In genomic region chr20:24779166-24779565, GRCh38 we compare ENCODE assay signal across 25 cellular contexts.
DNase-seq lines count a peak whose midpoint lies in the region; ATAC-seq and TF ChIP-seq lines count a peak whose summit lies in the region.
"Had no signal": no experiment of that assay in that cellular context is flagged by ENCODE, and none has a peak within 500 bp of the region (broad histone marks: within the 10 kb centered on the region; RNA-seq: fewer than 3 reads in every experiment).

No MANE protein-coding gene starts in this region.

- H4K8ac ChIP-seq in H9 (replicated peaks; ENCODE audit: insufficient read length, low read depth, low read length): no peak overlapping the region

- ATAC-seq in sciatic nerve: no peak
- ATAC-seq: activated CD4-positive, CD25-positive, alpha-beta regulatory T cell treated with anti-CD3 and anti-CD28 coated beads, Interleukin-2, amount 50 U/mL, for 24 hours; left lobe of liver; psoas muscle; stimulated activated memory B cell treated with anti-CD40 and anti-IgM and Interleukin-4, amounts not matched to agents 10 μg/mL and 1 μg/mL and 100 μg/mL, for 72 hours; T-cell had no signal

- H3K79me1 ChIP-seq in H9 (ENCODE audit: insufficient read depth, low read depth, low read length, poor library complexity, severe bottlenecking): no peaks in the 10 kb centered on the region

- no peaks in the 10 kb centered on the region for H4K20me1 ChIP-seq in BLaER1 treated with 17β-estradiol and CSF1 and Interleukin-3, amounts not matched to agents 10 nM and 100 nM
- H4K20me1 ChIP-seq in H9 (ENCODE audit: control insufficient read depth, insufficient read depth, insufficient read length): no peaks in the 10 kb centered on the region

- no peak overlapping the region for H2AK5ac ChIP-seq in H9 (ENCODE audit: insufficient read length, low read length)

- POLR2A ChIA-PET in activated CD4-positive, alpha-beta memory T cell treated with anti-CD3 and anti-CD28 coated beads for 36 hours (lab: Charles Lee): no interaction called here

- no CpG with 5 or more reads among the region's 5 CpGs for WGBS in H9 (ENCODE audit: extremely low coverage, insufficient read length, low lambda C conversion rate)

- peaks cover 6 to 7% of the 10 kb centered on the region in 2 experiments; a peak in 3 of 4 replicates for H3K4me1 Mint-ChIP-seq in H9
- H3K4me1 Mint-ChIP-seq in activated CD4-positive, alpha-beta memory T cell treated with anti-CD3 and anti-CD28 coated beads for 36 hours (ENCODE audit: low read depth): peaks cover under 1% of the 10 kb centered on the region
- H3K4me1 Mint-ChIP-seq: CD4-positive, CD25-positive, alpha-beta regulatory T cell; T-cell had no signal

- H2BK15ac ChIP-seq in H9 (ENCODE audit: low read depth, low read length): no peak overlapping the region

- no peak overlapping the region for H2BK5ac ChIP-seq in H9 (ENCODE audit: insufficient read length, low read length)

- CTCF ChIA-PET in activated CD4-positive, alpha-beta memory T cell treated with anti-CD3 and anti-CD28 coated beads for 36 hours (lab: Charles Lee): no interaction called here

- peaks cover 9 to 13% of the 10 kb centered on the region in 2 experiments; a peak in 3 of 5 replicates for H3K9me3 Mint-ChIP-seq in H9
- peaks cover 7% of the 10 kb centered on the region for H3K9me3 Mint-ChIP-seq in activated CD4-positive, alpha-beta memory T cell treated with anti-CD3 and anti-CD28 coated beads for 36 hours

- H3K18ac ChIP-seq in H9 (ENCODE audit: insufficient read length, low read depth, low read length): no peak overlapping the region

- H3K4me3 Mint-ChIP-seq in H9: no peak overlapping the region
- H3K4me3 Mint-ChIP-seq in activated CD4-positive, alpha-beta memory T cell treated with anti-CD3 and anti-CD28 coated beads for 36 hours: no peak overlapping the region
- H3K4me3 Mint-ChIP-seq: brain; CD4-positive, CD25-positive, alpha-beta regulatory T cell; IgD-negative memory B cell; naive B cell; stimulated activated memory B cell treated with anti-CD40 and anti-IgM and Interleukin-4, amounts not matched to agents 10 μg/mL and 1 μg/mL and 100 μg/mL, for 72 hours; T-cell had no signal

- peak overlapping the region in 10 of 11 experiments; percentile 21 to 94 (median 84); a peak in 19 of 22 replicates for H3K4me2 ChIP-seq in BLaER1 treated with 17β-estradiol and CSF1 and Interleukin-3, amounts not matched to agents 10 nM and 100 nM
- no peak overlapping the region for H3K4me2 ChIP-seq in H9 (ENCODE audit: insufficient read depth, insufficient read length, low read length)

- H3K23ac ChIP-seq in H9 (ENCODE audit: insufficient read length, low read depth, low read length): no peak overlapping the region

- no peak overlapping the region for H2BK120ac ChIP-seq in H9 (ENCODE audit: low read depth, low read length, poor library complexity, severe bottlenecking)

- no peaks in the 10 kb centered on the region; the same call in 1 of the 2 replicates for H3K27me3 Mint-ChIP-seq in H9 (ENCODE audit: low read depth)
- H3K27me3 Mint-ChIP-seq in activated CD4-positive, alpha-beta memory T cell treated with anti-CD3 and anti-CD28 coated beads for 36 hours: peaks cover 18% of the 10 kb centered on the region
- H3K27me3 Mint-ChIP-seq: IgD-negative memory B cell; stimulated activated memory B cell treated with anti-CD40 and anti-IgM and Interleukin-4, amounts not matched to agents 10 μg/mL and 1 μg/mL and 100 μg/mL, for 72 hours had no signal

- H2BK12ac ChIP-seq in H9 (ENCODE audit: insufficient read length, low read depth, low read length): no peak overlapping the region

- H2BK20ac ChIP-seq in H9 (ENCODE audit: low read depth, low read length, poor library complexity, severe bottlenecking): no peak overlapping the region

- H3K4ac ChIP-seq in H9 (ENCODE audit: low read depth, low read length): no peak overlapping the region

- H3K36me3 Mint-ChIP-seq in H9 (ENCODE audit: insufficient read depth in 1 of 3, low read depth in 3 of 3): peaks cover 0 to 10% (median 4%) of the 10 kb centered on the region in 3 experiments; a peak in 3 of 7 replicates
- no peaks in the 10 kb centered on the region for H3K36me3 Mint-ChIP-seq in activated CD4-positive, alpha-beta memory T cell treated with anti-CD3 and anti-CD28 coated beads for 36 hours
- H3K36me3 Mint-ChIP-seq: brain; CD4-positive, CD25-positive, alpha-beta regulatory T cell; T-cell had no signal

- no peak overlapping the region for H2AFZ ChIP-seq in H9 (ENCODE audit: low read length)

- H3K14ac ChIP-seq in H9 (ENCODE audit: insufficient read depth, low read length): no peak overlapping the region; the same call in 1 of the 2 replicates

- TF ChIP-seq CTCF in H9 (conservative IDR thresholded peaks at IDR 0.05) (no peak), VCaP (conservative IDR thresholded peaks at IDR 0.05) (no peak)

- peaks cover 10 to 28% (median 20%) of the 10 kb centered on the region in 11 experiments; a peak in 21 of 22 replicates for H3K9me3 ChIP-seq in BLaER1 treated with 17β-estradiol and CSF1 and Interleukin-3, amounts not matched to agents 10 nM and 100 nM (replicated peaks in 1 of 11)
- no peaks in the 10 kb centered on the region for H3K9me3 ChIP-seq in H9 (ENCODE audit: control insufficient read depth, low read depth, low read length)
- H3K9me3 ChIP-seq: MG63, psoas muscle, uterus had no signal

- no peak overlapping the region for H4K91ac ChIP-seq in H9 (ENCODE audit: insufficient read length, low read depth, low read length)

- peak overlapping the region in 2 of 11 experiments; percentile 7 to 46; a peak in 3 of 22 replicates for H3K27ac ChIP-seq in BLaER1 treated with 17β-estradiol and CSF1 and Interleukin-3, amounts not matched to agents 10 nM and 100 nM
- H3K27ac ChIP-seq in H9 (ENCODE audit: insufficient read length, low read depth, low read length) (no peak overlapping the region), VCaP (peak overlapping the region; percentile 22)
- H3K27ac ChIP-seq: psoas muscle, uterus had no signal

- H3K27me3 ChIP-seq in BLaER1 treated with 17β-estradiol and CSF1 and Interleukin-3, amounts not matched to agents 10 nM and 100 nM: peaks cover 0 to 20% (median 0%) of the 10 kb centered on the region in 11 experiments; a peak in 5 of 22 replicates
- H3K27me3 ChIP-seq in H9 (ENCODE audit: insufficient read depth, low read length): no peaks in the 10 kb centered on the region
- H3K27me3 ChIP-seq: MG63, uterus had no signal

- peaks cover 18 to 67% (median 64%) of the 10 kb centered on the region in 10 experiments for H3K4me1 ChIP-seq in BLaER1 treated with 17β-estradiol and CSF1 and Interleukin-3, amounts not matched to agents 10 nM and 100 nM
- no peaks in the 10 kb centered on the region for H3K4me1 ChIP-seq in H9 (ENCODE audit: insufficient read depth, low read length)
- H3K4me1 ChIP-seq: psoas muscle, uterus had no signal

- no peaks in the 10 kb centered on the region for H3K23me2 ChIP-seq in H9 (ENCODE audit: insufficient read length, low read depth, low read length, poor library complexity, severe bottlenecking)

- no peaks in the 10 kb centered on the region for H3K36me3 ChIP-seq in BLaER1 treated with 17β-estradiol and CSF1 and Interleukin-3, amounts not matched to agents 10 nM and 100 nM
- H3K36me3 ChIP-seq: MG63, uterus had no signal

- intact Hi-C loops in sciatic nerve (cut with DNase I): no loop called here
- intact Hi-C loops in activated CD4-positive, alpha-beta memory T cell treated with anti-CD3 and anti-CD28 coated beads for 36 hours (cut with micrococcal nuclease): no loop called here

- no peak overlapping the region for H4K5ac ChIP-seq in H9 (ENCODE audit: insufficient read length, low read depth, low read length)

- no peak overlapping the region for H3K56ac ChIP-seq in H9 (ENCODE audit: insufficient read length, low read depth, low read length)

- H3K27ac Mint-ChIP-seq in H9: no peak overlapping the region
- no peak overlapping the region for H3K27ac Mint-ChIP-seq in activated CD4-positive, alpha-beta memory T cell treated with anti-CD3 and anti-CD28 coated beads for 36 hours
- H3K27ac Mint-ChIP-seq: brain; CD4-positive, CD25-positive, alpha-beta regulatory T cell; IgD-negative memory B cell; naive B cell; T-cell had no signal

- no peaks in the 10 kb centered on the region for H3K79me2 ChIP-seq in H9 (ENCODE audit: insufficient read depth, low read length)

- DNase-seq in H9 (peak; percentile 12), sciatic nerve (ENCODE audit: low spot score) (peak; percentile 21), NK-92 (lab: John Stamatoyannopoulos, UW; ENCODE audit: unreplicated experiment) (no peak), iPS-NIHi7 (ENCODE audit: extremely low spot score) (no peak)
- DNase-seq in activated CD4-positive, alpha-beta memory T cell treated with anti-CD3 and anti-CD28 coated beads for 36 hours: no peak
- DNase-seq: CD4-positive, CD25-positive, alpha-beta regulatory T cell; effector CD8-positive, alpha-beta T cell; erythroblast; mesendoderm; naive B cell; NCI-H1436; NCI-H774; SIG-M5; stimulated activated CD4-positive, alpha-beta T cell treated with anti-CD3 and anti-CD28 coated beads, Interleukin-2, amount 100 ng/mL, for 48 hours; T-cell; uterus had no signal

- peak overlapping the region in 4 of 11 experiments; percentile 12 to 34 (median 17); a peak in 2 of 22 replicates for H3K9ac ChIP-seq in BLaER1 treated with 17β-estradiol and CSF1 and Interleukin-3, amounts not matched to agents 10 nM and 100 nM
- H3K9ac ChIP-seq in H9 (ENCODE audit: extremely low read depth, insufficient read length, low read length): no peak overlapping the region

- no peak overlapping the region for H3T11ph ChIP-seq in H9 (ENCODE audit: low read length)

- no peak overlapping the region; a peak in 1 of 20 replicates for H3K4me3 ChIP-seq in BLaER1 treated with 17β-estradiol and CSF1 and Interleukin-3, amounts not matched to agents 10 nM and 100 nM
- H3K4me3 ChIP-seq: MG63, psoas muscle, uterus had no signal

Comparison
In these comparisons a context has a peak if more than half of its experiments do, and no peak if none do; other contexts are left out.
1. DNase-seq: peak in H9 (single experiment) and sciatic nerve (single experiment); none in activated CD4-positive, alpha-beta memory T cell treated with anti-CD3 and anti-CD28 coated beads for 36 hours (single experiment), NK-92 (single experiment) and iPS-NIHi7 (single experiment).